15 cellular contexts compared by ENCODE assay signal in the genomic region with DNA sequence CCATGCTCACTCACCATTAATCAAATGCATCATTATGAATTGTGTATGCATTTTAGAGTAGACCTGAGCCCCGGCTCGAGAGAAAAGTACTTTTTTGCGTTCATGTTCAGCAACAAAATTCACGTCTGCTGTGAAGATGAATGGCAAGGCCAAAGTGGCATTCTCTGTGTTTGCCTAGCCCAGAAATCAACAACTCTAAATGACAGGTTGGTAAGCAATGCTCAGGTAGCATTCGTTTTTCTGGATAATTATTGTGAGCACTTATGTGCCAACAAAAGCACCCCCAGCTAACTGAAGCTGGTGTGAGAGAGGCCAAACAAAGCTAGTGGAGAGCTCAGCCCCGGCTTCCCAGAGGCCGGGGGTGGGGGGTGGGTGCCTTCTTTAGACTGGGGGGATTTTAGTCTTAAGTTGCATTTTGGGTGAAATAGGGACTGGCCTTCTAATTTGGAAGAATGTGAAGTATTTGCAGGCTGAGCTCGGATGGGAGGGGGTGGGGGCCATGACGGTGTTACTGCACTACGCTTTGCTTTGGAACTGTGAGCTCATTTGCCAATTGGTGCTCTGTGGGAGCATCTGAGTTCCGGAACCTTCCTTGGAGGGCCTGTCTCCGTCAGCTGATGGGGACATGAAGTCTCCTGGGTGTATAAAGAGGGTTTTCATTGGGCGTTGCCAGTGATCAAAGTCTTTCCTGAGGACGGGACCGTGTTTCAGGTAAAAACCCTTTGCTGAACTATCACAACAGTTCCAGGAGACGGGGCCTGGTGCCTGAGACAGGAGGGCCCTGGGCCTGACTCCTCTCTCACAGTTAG. TPM values are rescaled to one million over a fixed set of nuclear protein-coding genes. Genes with fewer than 3 reads are reported as not detected.
"Had no signal": no experiment of that assay in that cellular context is flagged by ENCODE, and none has a peak within 500 bp of the region (broad histone marks: within the 10 kb centered on the region; RNA-seq: fewer than 3 reads in every experiment).

No MANE protein-coding gene starts in this region.

- FAIRE-seq: pancreas had no signal

- DNase-seq: activated CD4-positive, alpha-beta T cell treated with anti-CD3 and anti-CD28 coated beads for 48 hours; activated effector memory CD4-positive, alpha-beta T cell treated with Interleukin-2 at 50 U/mL for 16 hours; activated T-cell treated with anti-CD3 and anti-CD28 coated beads, Interleukin-2, amount 50 U/mL, for 1 hour; central memory CD4-positive, alpha-beta T cell; effector memory CD8-positive, alpha-beta T cell; hippocampal formation; pancreas; stimulated activated CD4-positive, alpha-beta T cell treated with anti-CD3 and anti-CD28 coated beads, Interleukin-15, amount 100 ng/mL, for 24 hours; stimulated activated CD4-positive, alpha-beta T cell treated with anti-CD3 and anti-CD28 coated beads, Interleukin-4, amount 100 ng/mL, for 4 hours; stomach had no signal

RNA-seq across cellular contexts. Expression of gene ALX4, which starts 29.0 kb away (rescaled TPM):
- total RNA-seq: activated CD8-positive, alpha-beta memory T cell treated with anti-CD3 and anti-CD28 coated beads for 36 hours; epithelial cell of proximal tubule; myocyte; stomach; thoracic aorta; ureter had no signal
